In genomic region chrX:154541896-154542722, GRCh38 we compare ENCODE assay signal across 8 cellular contexts. TPM values are rescaled to one million over a fixed set of nuclear protein-coding genes. Genes with fewer than 3 reads are reported as not detected.
DNase-seq lines count a peak whose midpoint lies in the region; ATAC-seq and TF ChIP-seq lines count a peak whose summit lies in the region.

No MANE protein-coding gene starts in this region.

- no peaks in the 10 kb centered on the region for H3K9me3 ChIP-seq in right cardiac atrium (ENCODE audit: control insufficient read depth, low read length)

- ATAC-seq in right cardiac atrium (peak; percentile 78 to 81), HG03159 (IDR thresholded peaks at IDR 0.05; ENCODE audit: unreplicated experiment) (no peak)

- no peak overlapping the region for H3K4me3 ChIP-seq in right cardiac atrium (ENCODE audit: low read length)

- H3K27ac ChIP-seq in adipose tissue (ENCODE audit: low read depth, low read length) (peak overlapping the region; percentile 56), right cardiac atrium (ENCODE audit: low read length) (peak overlapping the region; percentile 82)

- DNase-seq in G401 (ENCODE audit: low spot score) = peak; percentile 39
- peak; percentile 90 to 92 (median 90) for DNase-seq in right cardiac atrium
- DNase-seq in stimulated activated CD4-positive, alpha-beta T cell treated with anti-CD3 and anti-CD28 coated beads, Interleukin-1b, Interleukin-23, amount 100 ng/mL, for 48 hours = peak; percentile 50
- no peak for DNase-seq in D341Med (ENCODE audit: low spot score)
- DNase-seq in NCI-H2227 treated with DMSO at 0.1 percent for 48 hours (lab: John Stamatoyannopoulos, UW) = no peak

- 25 to 65% (median 45%) methylated on average over 10 to 12 of the region's 12 CpGs for WGBS in adipose tissue, 3 donors
- 35% methylated on average over 12 of the region's 12 CpGs for WGBS in right cardiac atrium

- intact Hi-C loops in right cardiac atrium (cut with DNase I) = no loop called here

- no peaks in the 10 kb centered on the region for H3K27me3 ChIP-seq in right cardiac atrium (ENCODE audit: control insufficient read depth, insufficient read depth)

- H3K4me1 ChIP-seq in right cardiac atrium (ENCODE audit: control insufficient read depth, insufficient read depth, low read length) = peaks cover 13% of the 10 kb centered on the region

- in situ Hi-C loops in G401 (cut with HindIII; ENCODE audit: low sequenced_read_pairs) = no loop called here

TF ChIP-seq in PFSK-1, 5 proteins besides CTCF, POLR2A, EP300 and RAD21:
- TF ChIP-seq POLR2AphosphoS5 (IDR thresholded peaks at IDR 0.05; ENCODE audit: low read depth, low read length) (no peak), FOXP2 (optimal IDR thresholded peaks at IDR 0.05; ENCODE audit: borderline replicate concordance, extremely low read depth, extremely low read length, insufficient read depth) (no peak), REST (IDR thresholded peaks at IDR 0.05; ENCODE audit: insufficient read depth in 1 of 2, low read depth in 2 of 2, low read length in 2 of 2) (no peak), TAF1 (IDR thresholded peaks at IDR 0.05; ENCODE audit: borderline replicate concordance, insufficient read depth, low read length) (peak; percentile 24; the same call in 1 of the 2 replicates)
TF ChIP-seq in PFSK-1: peak in this region for 1.

RNA-seq across cellular contexts. Expression of gene G6PD, which starts 4.5 kb away (rescaled TPM):
- total RNA-seq in G401 (2014; rRNA removed; shearing (Covaris generic)) = 32.0 and 32.9 TPM in 2 replicates
- polyA plus RNA-seq in PFSK-1 (2012; ENCODE audit: insufficient read length, low read depth) = 150 TPM
- 10 to 100 TPM; 17.6 to 88.4 (median 33.6) TPM for polyA plus RNA-seq in adipose tissue
- total RNA-seq in right cardiac atrium = 10 to 100 TPM; 16.6 to 26.4 (median 23.5) TPM
- polyA plus RNA-seq in right cardiac atrium = 13.2 TPM

RNA-seq across cellular contexts. Expression of gene IKBKG, which starts 5.3 kb away (rescaled TPM):
- 12.0 and 13.2 TPM in 2 replicates for total RNA-seq in G401 (2014; rRNA removed; shearing (Covaris generic))
- 56.2 TPM for polyA plus RNA-seq in PFSK-1 (2012; ENCODE audit: insufficient read length, low read depth)
- 10 to 100 TPM; 10.6 to 29.0 (median 20.2) TPM for polyA plus RNA-seq in adipose tissue
- total RNA-seq in right cardiac atrium = 10 to 100 TPM; 17.7 to 21.8 (median 19.1) TPM
- 17.2 TPM for polyA plus RNA-seq in right cardiac atrium

RNA-seq across cellular contexts. Expression of gene FAM3A, which starts 26.1 kb away (rescaled TPM):
- 47.5 and 47.8 TPM in 2 replicates for total RNA-seq in G401 (2014; rRNA removed; shearing (Covaris generic))
- 67.4 TPM for polyA plus RNA-seq in PFSK-1 (2012; ENCODE audit: insufficient read length, low read depth)
- polyA plus RNA-seq in adipose tissue = 10 to 100 TPM; 48.9 to 61.5 (median 49.3) TPM
- total RNA-seq in right cardiac atrium = 10 to 100 TPM; 55.4 to 60.8 (median 58.9) TPM
- 68.6 TPM for polyA plus RNA-seq in right cardiac atrium

RNA-seq across cellular contexts. Expression of gene CTAG1A, which starts 42.8 kb away (rescaled TPM):
- not detected in 2 replicates for total RNA-seq in G401 (2014; rRNA removed; shearing (Covaris generic))
- not detected for polyA plus RNA-seq in PFSK-1 (2012; ENCODE audit: insufficient read length, low read depth)
- polyA plus RNA-seq in adipose tissue (under 1 TPM in 1 of 3 donors, not detected in 2; 0.51 TPM), right cardiac atrium (not detected)
- total RNA-seq in right cardiac atrium = not detected

RNA-seq across cellular contexts. Expression of gene SLC10A3, which starts 51.7 kb away (rescaled TPM):
- 12.6 and 24.0 TPM in 2 replicates for total RNA-seq in G401 (2014; rRNA removed; shearing (Covaris generic))
- 52.6 TPM for polyA plus RNA-seq in PFSK-1 (2012; ENCODE audit: insufficient read length, low read depth)
- 10 to 100 TPM; 19.4 to 26.7 (median 25.0) TPM for polyA plus RNA-seq in adipose tissue
- total RNA-seq in right cardiac atrium = 10 to 100 TPM; 14.4 to 18.9 (median 15.5) TPM
- polyA plus RNA-seq in right cardiac atrium = 17.3 TPM

Comparison
In these comparisons a context has a peak if more than half of its experiments do, and no peak if none do; other contexts are left out.
1. DNase-seq: peak in G401 (single experiment), right cardiac atrium (3 of 3) and stimulated activated CD4-positive, alpha-beta T cell treated with anti-CD3 and anti-CD28 coated beads, Interleukin-1b, Interleukin-23, amount 100 ng/mL, for 48 hours (single experiment); none in D341Med (single experiment) and NCI-H2227 treated with DMSO at 0.1 percent for 48 hours (single experiment).